In genomic region chr12:117025481-117026151, GRCh38 we compare ENCODE assay signal across 8 cellular contexts.
A peak's percentile ranks its signal among the peaks of the same experiment; 100 is the strongest.
DNase-seq lines count a peak whose midpoint lies in the region; ATAC-seq and TF ChIP-seq lines count a peak whose summit lies in the region.

No MANE protein-coding gene starts in this region.

- peaks cover 2% of the 10 kb centered on the region for H3K4me1 Mint-ChIP-seq in activated naive CD8-positive, alpha-beta T cell treated with anti-CD3 and anti-CD28 coated beads for 36 hours
- H3K4me1 Mint-ChIP-seq in glutamatergic neuron (ENCODE audit: low read depth, unreplicated experiment): peaks cover 8% of the 10 kb centered on the region

- peak; percentile 86 for TF ChIP-seq CTCF in LNCaP clone FGC (IDR thresholded peaks at IDR 0.05; ENCODE audit: control insufficient read depth, extremely low read depth, insufficient read depth)
- TF ChIP-seq CTCF in RWPE2 (IDR thresholded peaks at IDR 0.05; ENCODE audit: poor library complexity, severe bottlenecking): peak; percentile 86
- peak; percentile 92 for TF ChIP-seq CTCF in glutamatergic neuron (IDR thresholded peaks at IDR 0.05; ENCODE audit: partially characterized antibody, unreplicated experiment)
- peak; percentile 93 for TF ChIP-seq CTCF in parathyroid adenoma (IDR thresholded peaks at IDR 0.05)

- H3K4me1 ChIP-seq in RWPE2 (ENCODE audit: insufficient read depth, poor library complexity, severe bottlenecking) (no peaks in the 10 kb centered on the region), parathyroid adenoma (peaks cover 9% of the 10 kb centered on the region)

- no peak overlapping the region for H3K27ac Mint-ChIP-seq in activated naive CD8-positive, alpha-beta T cell treated with anti-CD3 and anti-CD28 coated beads for 36 hours
- no peak overlapping the region for H3K27ac Mint-ChIP-seq in glutamatergic neuron (ENCODE audit: unreplicated experiment)

- H3K27me3 Mint-ChIP-seq in activated naive CD8-positive, alpha-beta T cell treated with anti-CD3 and anti-CD28 coated beads for 36 hours: no peaks in the 10 kb centered on the region
- H3K27me3 Mint-ChIP-seq in glutamatergic neuron (ENCODE audit: unreplicated experiment): peaks cover under 1% of the 10 kb centered on the region

- H3K4me2 ChIP-seq in parathyroid adenoma (ENCODE audit: low read length): no peak overlapping the region

- H3K4me3 ChIP-seq in LNCaP clone FGC (ENCODE audit: low read depth, low read length): no peak overlapping the region
- H3K4me3 ChIP-seq in RWPE2 (ENCODE audit: severe bottlenecking): no peak overlapping the region
- H3K4me3 ChIP-seq in parathyroid adenoma (ENCODE audit: low read depth, low read length): no peak overlapping the region

- H3K9me3 Mint-ChIP-seq in activated naive CD8-positive, alpha-beta T cell treated with anti-CD3 and anti-CD28 coated beads for 36 hours: no peaks in the 10 kb centered on the region
- H3K9me3 Mint-ChIP-seq in glutamatergic neuron (ENCODE audit: unreplicated experiment): no peaks in the 10 kb centered on the region

- ATAC-seq in GM18868 (IDR thresholded peaks at IDR 0.05; ENCODE audit: unreplicated experiment) (peak; percentile 60), RWPE2 (ENCODE audit: low read depth) (peak; percentile 83), GM18517 (IDR thresholded peaks at IDR 0.05; ENCODE audit: unreplicated experiment) (no peak)

- H3K36me3 ChIP-seq in RWPE2 (ENCODE audit: low read depth) (peaks cover 14% of the 10 kb centered on the region), parathyroid adenoma (ENCODE audit: control insufficient read depth, insufficient read depth, low read length) (no peaks in the 10 kb centered on the region)

- H3K27ac ChIP-seq in RWPE2 (ENCODE audit: poor library complexity, severe bottlenecking): no peak overlapping the region
- H3K27ac ChIP-seq in parathyroid adenoma: peak overlapping the region; percentile 24

- H3K9ac ChIP-seq in parathyroid adenoma: no peak overlapping the region

- peaks cover 2% of the 10 kb centered on the region for H3K79me2 ChIP-seq in parathyroid adenoma

- H3K4me3 Mint-ChIP-seq in activated naive CD8-positive, alpha-beta T cell treated with anti-CD3 and anti-CD28 coated beads for 36 hours: no peak overlapping the region
- no peak overlapping the region for H3K4me3 Mint-ChIP-seq in glutamatergic neuron (ENCODE audit: unreplicated experiment)

- DNase-seq in AG08396 (ENCODE audit: low spot score): peak; percentile 86
- no peak for DNase-seq in LNCaP clone FGC (ENCODE audit: low read depth)
- no peak for DNase-seq in RWPE2 (ENCODE audit: low spot score)
- peak; percentile 47 for DNase-seq in activated naive CD8-positive, alpha-beta T cell treated with anti-CD3 and anti-CD28 coated beads for 36 hours
- peak; percentile 79 for DNase-seq in glutamatergic neuron

- H2AFZ ChIP-seq in parathyroid adenoma: peak overlapping the region; percentile 16

- H3K27me3 ChIP-seq in RWPE2 (ENCODE audit: insufficient read depth, poor library complexity, severe bottlenecking) (no peaks in the 10 kb centered on the region), parathyroid adenoma (ENCODE audit: control insufficient read depth, insufficient read depth, low read length) (no peaks in the 10 kb centered on the region)

- peaks cover 3% of the 10 kb centered on the region for H3K36me3 Mint-ChIP-seq in activated naive CD8-positive, alpha-beta T cell treated with anti-CD3 and anti-CD28 coated beads for 36 hours
- no peaks in the 10 kb centered on the region for H3K36me3 Mint-ChIP-seq in glutamatergic neuron (ENCODE audit: unreplicated experiment)

- H3K9me3 ChIP-seq in RWPE2 (ENCODE audit: severe bottlenecking) (no peaks in the 10 kb centered on the region), parathyroid adenoma (ENCODE audit: control insufficient read depth, low read length) (no peaks in the 10 kb centered on the region)

Comparison
In these comparisons a context has a peak if more than half of its experiments do, and no peak if none do; other contexts are left out.
1. DNase-seq: peak in AG08396 (single experiment), activated naive CD8-positive, alpha-beta T cell treated with anti-CD3 and anti-CD28 coated beads for 36 hours (single experiment) and glutamatergic neuron (single experiment); none in LNCaP clone FGC (single experiment) and RWPE2 (single experiment).
2. Peak in every context shown above with its lines, with median percentiles within 50 percentile points of each other: CTCF ChIP-seq.